7 cellular contexts compared by ENCODE assay signal in the genomic region with DNA sequence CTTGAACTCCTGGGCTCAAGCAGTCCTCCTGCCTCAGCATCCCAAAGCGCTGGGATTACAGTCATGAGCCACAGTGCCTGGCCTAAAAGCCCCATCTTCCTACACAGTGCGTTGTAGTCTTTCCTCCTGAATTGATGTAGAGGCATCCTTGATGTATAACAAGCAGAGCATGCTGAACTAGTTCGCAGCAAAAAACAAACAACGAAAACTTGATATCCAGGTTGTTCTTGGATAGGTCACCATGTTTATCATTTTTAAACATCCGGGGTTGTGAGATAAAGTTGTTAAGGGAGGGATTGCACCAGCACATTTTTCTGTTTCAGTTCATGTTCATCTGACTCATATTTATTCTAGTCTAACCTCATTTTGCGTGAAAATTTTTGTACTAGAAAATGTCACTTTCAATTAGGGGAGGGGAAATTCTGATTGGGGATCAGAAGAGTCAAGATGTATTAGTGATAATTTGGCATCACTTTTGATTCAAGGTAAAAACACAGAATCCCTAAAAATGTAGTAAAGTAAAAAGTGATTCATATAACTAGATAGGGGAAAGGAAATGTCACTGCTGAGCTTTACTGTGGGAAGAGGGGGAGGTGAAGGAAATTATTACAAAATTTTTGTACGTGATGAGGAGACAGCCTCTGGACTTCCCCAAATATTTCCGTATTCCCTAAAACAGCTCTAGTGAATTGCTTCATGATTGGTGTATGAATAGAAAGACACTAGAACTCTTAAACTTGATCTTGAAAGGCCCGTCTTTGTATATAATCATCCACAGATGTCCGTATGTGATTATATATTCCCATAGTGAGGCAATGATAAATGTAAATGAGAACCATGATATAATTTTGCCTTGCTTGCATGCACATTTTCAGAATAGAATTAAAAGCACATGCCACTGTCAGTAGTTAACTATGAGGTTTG. TPM values are rescaled to one million over a fixed set of nuclear protein-coding genes. Genes with fewer than 3 reads are reported as not detected.
DNase-seq lines count a peak whose midpoint lies in the region; ATAC-seq, FAIRE-seq and TF ChIP-seq lines count a peak whose summit lies in the region.

No MANE protein-coding gene starts in this region.

- POLR2A ChIA-PET in GM12878 (lab: Charles Lee), result interaction anchor here (0.6 to 6.5 kb wide), 4 partner anchors 18 to 55 kb away, joined by 3 to 118 read pairs (median 10); a partner anchor contains a TSS

- H3K9me3 Mint-ChIP-seq in mesothelial cell of epicardium (no peaks in the 10 kb centered on the region), endothelial cell (ENCODE audit: unreplicated experiment) (no peaks in the 10 kb centered on the region)

- no peak for TF ChIP-seq RAD21 in GM12878 (IDR thresholded peaks at IDR 0.05; ENCODE audit: insufficient read depth, low read depth, low read length)

- peak; percentile 59 for DNase-seq in GM12878 (ENCODE audit: low read depth, low spot score)
- DNase-seq in mesothelial cell of epicardium (ENCODE audit: low spot score in 2 of 2, unreplicated experiment in 2 of 2), result no peak
- no peak for DNase-seq in endothelial cell (ENCODE audit: low spot score)
- DNase-seq in mucosa of gallbladder (ENCODE audit: low spot score), result no peak
- DNase-seq in activated gamma-delta T cell treated with Interleukin-2 at 50 U/mL for 16 hours, result no peak

- H2AFZ ChIP-seq in GM12878 (ENCODE audit: control insufficient read depth, low read depth, low read length), result peak overlapping the region; percentile 2

- H3K4me1 Mint-ChIP-seq in mesothelial cell of epicardium, result peaks cover 37% of the 10 kb centered on the region
- peaks cover 42% of the 10 kb centered on the region for H3K4me1 Mint-ChIP-seq in endothelial cell (ENCODE audit: unreplicated experiment)

- H3K36me3 Mint-ChIP-seq in mesothelial cell of epicardium (peaks cover 3% of the 10 kb centered on the region), endothelial cell (ENCODE audit: low read depth, unreplicated experiment) (peaks cover 7% of the 10 kb centered on the region)

- H3K27ac Mint-ChIP-seq in mesothelial cell of epicardium (peak overlapping the region; percentile 79), endothelial cell (ENCODE audit: unreplicated experiment) (no peak overlapping the region)

- peaks cover 86% of the 10 kb centered on the region for H3K79me2 ChIP-seq in GM12878 (ENCODE audit: control insufficient read depth, insufficient read depth, low read length)

- H3K27me3 Mint-ChIP-seq in mesothelial cell of epicardium (ENCODE audit: low read depth) (no peaks in the 10 kb centered on the region), endothelial cell (ENCODE audit: unreplicated experiment) (no peaks in the 10 kb centered on the region)

- TF ChIP-seq POLR2A in GM12878 (IDR thresholded peaks at IDR 0.05; ENCODE audit: low read depth, low read length), result no peak

- no peaks in the 10 kb centered on the region for H3K9me3 ChIP-seq in GM12878 (replicated peaks; ENCODE audit: control insufficient read depth, insufficient read depth, low read length)

- H3K36me3 ChIP-seq in GM12878 (ENCODE audit: control insufficient read depth in 2 of 2, insufficient read depth in 2 of 2, low read length in 1 of 2), result no peaks in the 10 kb centered on the region

- TF ChIP-seq EP300 in GM12878 (IDR thresholded peaks at IDR 0.05; ENCODE audit: borderline replicate concordance in 1 of 2, control insufficient read depth in 1 of 2, low read depth in 2 of 2, low read length in 2 of 2), result peak; percentile 75 to 87

- intact Hi-C loops in GM12878 (cut with micrococcal nuclease; ENCODE audit: unreplicated experiment), result loop anchor here (10.0 kb wide), 1 partner anchor 58 kb away; a partner anchor contains a TSS

- H3K4me3 Mint-ChIP-seq in mesothelial cell of epicardium, result no peak overlapping the region
- no peak overlapping the region for H3K4me3 Mint-ChIP-seq in endothelial cell (ENCODE audit: unreplicated experiment)

- ATAC-seq in GM18868 (IDR thresholded peaks at IDR 0.05; ENCODE audit: unreplicated experiment) (peak; percentile 42), HG03521 (IDR thresholded peaks at IDR 0.05; ENCODE audit: unreplicated experiment) (peak; percentile 40), GM12878 (peak; percentile 70)

- TSS peak; percentile 28 for BruUV-seq in GM12878 (replicated peaks; lab: Mats Ljungman, UMichigan)

- no peaks in the 10 kb centered on the region for H3K27me3 ChIP-seq in GM12878 (replicated peaks in 1 of 2; ENCODE audit: control insufficient read depth in 2 of 2, insufficient read depth in 2 of 2, low read length in 1 of 2)

- H3K4me2 ChIP-seq in GM12878 (ENCODE audit: control insufficient read depth, insufficient read depth), result peak overlapping the region; percentile 73

- WGBS in GM12878 (ENCODE audit: insufficient coverage, insufficient replicate concordance, low lambda C conversion rate, missing lambda C conversion rate), result 10% methylated on average over 10 of the region's 10 CpGs

- RAD21 ChIA-PET in GM12878 (lab: Charles Lee; ENCODE audit: unreplicated experiment), result interaction anchor here (1.0 to 3.0 kb wide), 8 partner anchors 10 to 190 kb away, joined by 3 to 28 read pairs (median 7); no protein-coding TSS in a partner anchor

- H3K9ac ChIP-seq in GM12878 (ENCODE audit: control insufficient read depth, insufficient read depth, low read length), result peak overlapping the region; percentile 36

- H3K27ac ChIP-seq in GM12878 (ENCODE audit: control insufficient read depth, insufficient read depth), result peak overlapping the region; percentile 87

- H3K4me1 ChIP-seq in GM12878 (ENCODE audit: control insufficient read depth, insufficient read depth, low read length), result peaks cover 46% of the 10 kb centered on the region

- peak overlapping the region; percentile 62 for H3K4me3 ChIP-seq in GM12878

- CTCF ChIA-PET in GM12878 (lab: Yijun Ruan, JAX), result interaction anchor here (1.6 to 9.3 kb wide), 2 partner anchors 10 to 18 kb away, joined by 4 to 90 read pairs; no protein-coding TSS in a partner anchor

- in situ Hi-C loops in GM12878 (cut with MboI), result no loop called here

- no peak for FAIRE-seq in GM12878 (lab: Jason Lieb, UNC)

- TF ChIP-seq CTCF in GM12878 (IDR thresholded peaks at IDR 0.05 in 2 of 3, conservative IDR thresholded peaks at IDR 0.05 in 1 of 3; ENCODE audit: control insufficient read depth in 2 of 3, extremely low read depth in 1 of 3, insufficient read depth in 1 of 3, low read depth in 3 of 3, low read length in 3 of 3) (no peak), mesothelial cell of epicardium (IDR thresholded peaks at IDR 0.05; ENCODE audit: unreplicated experiment) (no peak), endothelial cell (IDR thresholded peaks at IDR 0.05; ENCODE audit: unreplicated experiment) (no peak)

- SMC1A ChIA-PET in GM12878 (lab: Charles Lee; ENCODE audit: uncharacterized antibody, unreplicated experiment), result interaction anchor here (1.0 to 12.3 kb wide), 7 partner anchors 9 to 63 kb away, joined by 3 to 252 read pairs (median 9); a partner anchor contains a TSS

- H4K20me1 ChIP-seq in GM12878 (ENCODE audit: control insufficient read depth, insufficient read depth), result no peaks in the 10 kb centered on the region

RNA-seq across cellular contexts. Expression of a gene that starts 22.9 kb away (rescaled TPM):
- total RNA-seq in GM12878 (2013; cell fraction: nucleolus; rRNA removed), result 40.8 and 42.3 TPM in 2 replicates
- total RNA-seq in GM12878 (2014; rRNA removed) (52.0 and 71.2 TPM in 2 replicates), GM12878 (2014; rRNA removed; fragmentation: Illumina TruSeq; extraction: Trizol) (98.5 and 104 TPM in 2 replicates), GM12878 (2021) (71.7 and 73.1 TPM in 2 replicates), mesothelial cell of epicardium (20.2 to 27.1 TPM (median 22.7 TPM) in 3 replicates), endothelial cell (ENCODE audit: unreplicated experiment) (92.9 TPM), mucosa of gallbladder (41.4 TPM)
- 23.3 TPM for polyA plus RNA-seq in GM12878 (2011; ENCODE audit: low read depth)
- polyA plus RNA-seq in GM12878 (2011; rRNA removed) (76.0 and 120 TPM in 2 replicates), GM12878 (2014; fragmentation: Illumina TruSeq; extraction: Trizol) (76.4 and 123 TPM in 2 replicates), GM12878 (2014; fragmentation: Nextera tagmentation; extraction: Ambion mirVana) (10 to 100 TPM; 17.8 to 26.0 TPM), GM12878 (2014; rRNA removed) (49.0 and 53.4 TPM in 2 replicates), GM12878 (2016; fragmentation: Nextera tagmentation; extraction: Ambion mirVana) (10 to 100 TPM; 64.0 to 66.3 TPM)
- 25.1 and 48.1 TPM in 2 replicates for polyA plus RNA-seq in GM12878 (2011; cell fraction: cytosol; rRNA removed)
- 32.8 and 39.5 TPM in 2 replicates for polyA plus RNA-seq in GM12878 (2011; cell fraction: nucleus; rRNA removed)
- polyA plus RNA-seq in GM12878 (2012), result 47.5 and 47.8 TPM in 2 replicates
- 71.1 and 79.5 TPM in 2 replicates for polyA minus RNA-seq in GM12878 (2011; rRNA and poly(A)+ RNA removed)
- 107 and 133 TPM in 2 replicates for polyA minus RNA-seq in GM12878 (2011; cell fraction: cytosol; rRNA and poly(A)+ RNA removed)
- 11.1 and 13.0 TPM in 2 replicates for polyA minus RNA-seq in GM12878 (2011; cell fraction: nucleus; rRNA and poly(A)+ RNA removed)

RNA-seq across cellular contexts. Expression of a gene that starts 55.0 kb away (rescaled TPM):
- total RNA-seq in GM12878 (2013; cell fraction: nucleolus; rRNA removed), result 60.8 and 66.7 TPM in 2 replicates
- total RNA-seq in GM12878 (2014; rRNA removed), result 141 and 166 TPM in 2 replicates
- 169 and 170 TPM in 2 replicates for total RNA-seq in GM12878 (2014; rRNA removed; fragmentation: Illumina TruSeq; extraction: Trizol)
- total RNA-seq in GM12878 (2021), result 144 and 145 TPM in 2 replicates
- polyA plus RNA-seq in GM12878 (2011; ENCODE audit: low read depth), result 70.4 TPM
- polyA plus RNA-seq in GM12878 (2011; rRNA removed), result 265 and 363 TPM in 2 replicates
- polyA plus RNA-seq in GM12878 (2011; cell fraction: cytosol; rRNA removed), result 107 and 134 TPM in 2 replicates
- 65.9 and 76.8 TPM in 2 replicates for polyA plus RNA-seq in GM12878 (2011; cell fraction: nucleus; rRNA removed)
- polyA plus RNA-seq in GM12878 (2012), result 162 and 187 TPM in 2 replicates
- 133 and 151 TPM in 2 replicates for polyA plus RNA-seq in GM12878 (2014; fragmentation: Illumina TruSeq; extraction: Trizol)
- 100 to 1,000 TPM; 468 to 596 TPM for polyA plus RNA-seq in GM12878 (2014; fragmentation: Nextera tagmentation; extraction: Ambion mirVana)
- polyA plus RNA-seq in GM12878 (2014; rRNA removed), result 157 and 175 TPM in 2 replicates
- polyA plus RNA-seq in GM12878 (2016; fragmentation: Nextera tagmentation; extraction: Ambion mirVana), result 100 to 1,000 TPM; 968 to 970 TPM
- polyA minus RNA-seq in GM12878 (2011; rRNA and poly(A)+ RNA removed), result 31.7 and 43.2 TPM in 2 replicates
- polyA minus RNA-seq in GM12878 (2011; cell fraction: cytosol; rRNA and poly(A)+ RNA removed), result 19.0 and 24.1 TPM in 2 replicates
- 21.6 and 30.4 TPM in 2 replicates for polyA minus RNA-seq in GM12878 (2011; cell fraction: nucleus; rRNA and poly(A)+ RNA removed)
- 124 to 132 TPM (median 130 TPM) in 3 replicates for total RNA-seq in mesothelial cell of epicardium
- total RNA-seq in endothelial cell (ENCODE audit: unreplicated experiment), result 149 TPM
- total RNA-seq in mucosa of gallbladder, result 179 TPM
